Comparison of ENCODE assay signal across 7 cellular contexts in genomic region chrX:32530802-32531403, GRCh38.
DNase-seq lines count a peak whose midpoint lies in the region; ATAC-seq, FAIRE-seq and TF ChIP-seq lines count a peak whose summit lies in the region.

No MANE protein-coding gene starts in this region.

- H3K27me3 ChIP-seq in bronchial epithelial cell (ENCODE audit: control insufficient read depth, insufficient read depth, low read length) (no peaks in the 10 kb centered on the region), gastrocnemius medialis (no peaks in the 10 kb centered on the region)

- no peaks in the 10 kb centered on the region for H3K36me3 ChIP-seq in bronchial epithelial cell (ENCODE audit: control insufficient read depth, insufficient read depth, low read length)
- no peaks in the 10 kb centered on the region for H3K36me3 ChIP-seq in gastrocnemius medialis

- no peaks in the 10 kb centered on the region for H3K9me3 ChIP-seq in gastrocnemius medialis

- peak; percentile 45 for DNase-seq in DMS53 treated with DMSO at 0.1 percent for 48 hours (lab: John Stamatoyannopoulos, UW; ENCODE audit: unreplicated experiment)
- DNase-seq in NCI-H446 treated with DMSO at 0.1 percent for 48 hours (lab: John Stamatoyannopoulos, UW): peak; percentile 0
- DNase-seq in bronchial epithelial cell (ENCODE audit: low read depth): peak; percentile 35
- peak; percentile 36 to 51 for DNase-seq in lung microvascular endothelial cell (ENCODE audit: low read depth in 2 of 2)
- no peak for DNase-seq in gastrocnemius medialis

- in situ Hi-C loops in gastrocnemius medialis (cut with MboI; ENCODE audit: low sequenced_read_pairs in 4 of 4): no loop called here

- TF ChIP-seq CTCF in bronchial epithelial cell (IDR thresholded peaks at IDR 0.05; ENCODE audit: insufficient read depth, low read length, severe bottlenecking): peak; percentile 30
- TF ChIP-seq CTCF in gastrocnemius medialis (IDR thresholded peaks at IDR 0.05 in 4 of 5, conservative IDR thresholded peaks at IDR 0.05 in 1 of 5): peak in 2 of 5 experiments; percentile 34 to 52

- H3K4me1 ChIP-seq in gastrocnemius medialis: no peaks in the 10 kb centered on the region

- peak; percentile 65 for ATAC-seq in GM21825 (IDR thresholded peaks at IDR 0.05; ENCODE audit: unreplicated experiment)
- ATAC-seq in gastrocnemius medialis: no peak
- no peak for ATAC-seq in GM18520 (IDR thresholded peaks at IDR 0.05; ENCODE audit: unreplicated experiment)

- no peak for TF ChIP-seq POLR2A in gastrocnemius medialis (IDR thresholded peaks at IDR 0.05)

- FAIRE-seq in bronchial epithelial cell (lab: Jason Lieb, UNC): no peak

- intact Hi-C loops in gastrocnemius medialis (cut with DNase I; ENCODE audit: low total_unique reads): loop anchor here (2.0 kb wide), 2 partner anchors 142 to 804 kb away; no protein-coding TSS in a partner anchor

- no peak overlapping the region for H3K27ac ChIP-seq in gastrocnemius medialis

- H3K4me3 ChIP-seq in bronchial epithelial cell (ENCODE audit: low read depth, low read length) (no peak overlapping the region), gastrocnemius medialis (peak overlapping the region in 1 of 4 donors; percentile 43)

Comparison
In these comparisons a context has a peak if more than half of its experiments do, and no peak if none do; other contexts are left out.
1. DNase-seq: peak in DMS53 treated with DMSO at 0.1 percent for 48 hours (single experiment), NCI-H446 treated with DMSO at 0.1 percent for 48 hours (single experiment), bronchial epithelial cell (single experiment) and lung microvascular endothelial cell (2 of 2); none in gastrocnemius medialis (0 of 2).